8 cellular contexts compared by ENCODE assay signal in genomic region chr5:36151434-36152323, GRCh38. TPM values are rescaled to one million over a fixed set of nuclear protein-coding genes. Genes with fewer than 3 reads are reported as not detected.
DNase-seq lines count a peak whose midpoint lies in the region; ATAC-seq and TF ChIP-seq lines count a peak whose summit lies in the region.

Gene LMBRD2, minus strand, starts transcription at chr5:36151887. Its CDS starts 8,538 bp downstream, at chr5:36143349.
Gene SKP2, plus strand, starts transcription at chr5:36152111. Its CDS starts 152 bp downstream, at chr5:36152263.

- peaks cover 34% of the 10 kb centered on the region for H3K4me1 Mint-ChIP-seq in CD14-positive monocyte

- intact Hi-C loops in CD14-positive monocyte (cut with micrococcal nuclease), result loop anchor here (5.0 kb wide), 2 partner anchors 91 to 1234 kb away; partner anchors contain the start of genes NADK2 (in 2 of the 2), BRIX1 (in 1 of the 2) and RAD1 (in 1 of the 2)

- H3K9me3 Mint-ChIP-seq in CD14-positive monocyte, result no peaks in the 10 kb centered on the region

- H3K36me3 ChIP-seq in liver (ENCODE audit: control insufficient read depth in 4 of 4, insufficient read depth in 3 of 4, low read depth in 1 of 4, low read length in 3 of 4), result peaks cover 0 to 5% (median 4%) of the 10 kb centered on the region in 4 donors

- H3K4me1 ChIP-seq in liver (ENCODE audit: control insufficient read depth in 4 of 4, insufficient read depth in 4 of 4, low read length in 3 of 4), result peaks cover 4 to 32% (median 25%) of the 10 kb centered on the region in 4 donors

- DNase-seq in CD14-positive monocyte (ENCODE audit: low spot score) (peak; percentile 97), NCI-H82 (lab: John Stamatoyannopoulos, UW) (peak; percentile 99), dermis microvascular lymphatic vessel endothelial cell (ENCODE audit: low read depth in 2 of 2) (peak; percentile 95 to 99)
- peak; percentile 96 to 97 for DNase-seq in activated CD4-positive, alpha-beta T cell treated with anti-CD3 and anti-CD28 coated beads, Interleukin-2, amount 50 U/mL, for 48 hours
- peak; percentile 98 for DNase-seq in stimulated activated CD4-positive, alpha-beta T cell treated with anti-CD3 and anti-CD28 coated beads, Interleukin-4, amount 100 ng/mL, for 24 hours

- peak within 1 kb of the TSS; percentile 93 to 96 for H3K4me3 Mint-ChIP-seq in CD14-positive monocyte

- H3K9ac ChIP-seq in liver (ENCODE audit: low read depth in 1 of 2, low read length in 2 of 2), result peak within 1 kb of the TSS; percentile 63 to 88

- no peaks in the 10 kb centered on the region for H3K27me3 ChIP-seq in liver (ENCODE audit: control insufficient read depth in 4 of 4, insufficient read depth in 4 of 4, low read length in 3 of 4)

- no peak for TF ChIP-seq CTCF in CD14-positive monocyte (IDR thresholded peaks at IDR 0.05)
- no peak for TF ChIP-seq CTCF in liver (IDR thresholded peaks at IDR 0.05; ENCODE audit: low read depth, low read length, missing input control)

- TF ChIP-seq RAD21 in liver (IDR thresholded peaks at IDR 0.05), result peak in 1 of 2 donors; percentile 54

- H3K27ac ChIP-seq in liver (ENCODE audit: low read depth in 1 of 2, low read length in 2 of 2), result peak within 1 kb of the TSS; percentile 62 to 64

- H3K27ac Mint-ChIP-seq in CD14-positive monocyte, result peak within 1 kb of the TSS; percentile 85 to 94 (median 91)

- under 1% methylated on average over 81 of the region's 81 CpGs for WGBS in liver

- H3K36me3 Mint-ChIP-seq in CD14-positive monocyte, result peaks cover 27 to 28% of the 10 kb centered on the region in 2 donors

- H3K4me3 ChIP-seq in liver (ENCODE audit: low read depth in 1 of 3, low read length in 3 of 3), result peak within 1 kb of the TSS; percentile 81 to 95 (median 82)

- H3K27me3 Mint-ChIP-seq in CD14-positive monocyte (ENCODE audit: low read depth in 3 of 3), result no peaks in the 10 kb centered on the region

- ATAC-seq in GM19397 (IDR thresholded peaks at IDR 0.05; ENCODE audit: unreplicated experiment) (peak; percentile 98), HG03571 (IDR thresholded peaks at IDR 0.05; ENCODE audit: unreplicated experiment) (peak; percentile 98)

- no peaks in the 10 kb centered on the region for H3K9me3 ChIP-seq in liver (ENCODE audit: control insufficient read depth in 4 of 4, low read length in 3 of 4)

TF ChIP-seq in liver, 16 proteins besides CTCF, POLR2A, EP300 and RAD21:
- peak; percentile 66 for TF ChIP-seq TAF1 (conservative IDR thresholded peaks at IDR 0.05)
- TF ChIP-seq HNF4A (conservative IDR thresholded peaks at IDR 0.05), result peak; percentile 43 to 48
- TF ChIP-seq GABPA (IDR thresholded peaks at IDR 0.05 in 1 of 2, conservative IDR thresholded peaks at IDR 0.05 in 1 of 2), result peak; percentile 54 to 94
- peak; percentile 65 for TF ChIP-seq REST (IDR thresholded peaks at IDR 0.05)
- peak; percentile 74 for TF ChIP-seq SP1 (IDR thresholded peaks at IDR 0.05)
- peak; percentile 96 for TF ChIP-seq YY1 (IDR thresholded peaks at IDR 0.05)
- TF ChIP-seq FOXA2 (IDR thresholded peaks at IDR 0.05), result no peak
- TF ChIP-seq ZBTB33 (IDR thresholded peaks at IDR 0.05), result peak; percentile 93
- peak; percentile 78 for TF ChIP-seq MAX (IDR thresholded peaks at IDR 0.05)
- no peak for TF ChIP-seq ATF3 (IDR thresholded peaks at IDR 0.05)
- TF ChIP-seq RXRA (IDR thresholded peaks at IDR 0.05), result peak in 1 of 2 donors; percentile 52
- peak in 1 of 2 donors; percentile 52 for TF ChIP-seq EGR1 (IDR thresholded peaks at IDR 0.05; ENCODE audit: low read depth in 2 of 2)
- no peak for TF ChIP-seq HNF4G (IDR thresholded peaks at IDR 0.05)
- no peak for TF ChIP-seq NR2F2 (IDR thresholded peaks at IDR 0.05)
- TF ChIP-seq FOXA1 (IDR thresholded peaks at IDR 0.05), result no peak
- no peak for TF ChIP-seq JUND (IDR thresholded peaks at IDR 0.05)

RNA-seq across cellular contexts. Expression of gene LMBRD2, which starts in this region (rescaled TPM):
- polyA plus RNA-seq in CD14-positive monocyte (1 to 10 TPM; 2.1 to 6.4 TPM), liver (1 to 10 TPM; 3.8 to 5.4 TPM)
- total RNA-seq in dermis microvascular lymphatic vessel endothelial cell (5.8 TPM in 2 replicates), liver (10 to 100 TPM; 12.9 to 20.5 TPM)

RNA-seq across cellular contexts. Expression of gene SKP2, which starts in this region (rescaled TPM):
- polyA plus RNA-seq in CD14-positive monocyte (10 to 100 TPM; 15.5 to 18.0 TPM), liver (1 to 10 TPM; 4.6 to 5.4 TPM)
- total RNA-seq in dermis microvascular lymphatic vessel endothelial cell (17.7 and 22.5 TPM in 2 replicates), liver (10 to 100 TPM; 25.4 to 28.2 TPM)

Comparison
In these comparisons a context has a peak if more than half of its experiments do, and no peak if none do; other contexts are left out.
1. Peak in every context shown above with its lines: DNase-seq, ATAC-seq, H3K4me3 ChIP-seq and H3K27ac ChIP-seq.